In genomic region chr1:26125946-26126320, GRCh38 we compare ENCODE assay signal across 1 cellular context.
TF ChIP-seq lines count a peak whose summit lies in the region.

No MANE protein-coding gene starts in this region.

TF ChIP-seq in K562, 482 proteins besides CTCF, POLR2A, EP300 and RAD21 (continued from another document and continues in another):
- TF ChIP-seq, protein P1, sequence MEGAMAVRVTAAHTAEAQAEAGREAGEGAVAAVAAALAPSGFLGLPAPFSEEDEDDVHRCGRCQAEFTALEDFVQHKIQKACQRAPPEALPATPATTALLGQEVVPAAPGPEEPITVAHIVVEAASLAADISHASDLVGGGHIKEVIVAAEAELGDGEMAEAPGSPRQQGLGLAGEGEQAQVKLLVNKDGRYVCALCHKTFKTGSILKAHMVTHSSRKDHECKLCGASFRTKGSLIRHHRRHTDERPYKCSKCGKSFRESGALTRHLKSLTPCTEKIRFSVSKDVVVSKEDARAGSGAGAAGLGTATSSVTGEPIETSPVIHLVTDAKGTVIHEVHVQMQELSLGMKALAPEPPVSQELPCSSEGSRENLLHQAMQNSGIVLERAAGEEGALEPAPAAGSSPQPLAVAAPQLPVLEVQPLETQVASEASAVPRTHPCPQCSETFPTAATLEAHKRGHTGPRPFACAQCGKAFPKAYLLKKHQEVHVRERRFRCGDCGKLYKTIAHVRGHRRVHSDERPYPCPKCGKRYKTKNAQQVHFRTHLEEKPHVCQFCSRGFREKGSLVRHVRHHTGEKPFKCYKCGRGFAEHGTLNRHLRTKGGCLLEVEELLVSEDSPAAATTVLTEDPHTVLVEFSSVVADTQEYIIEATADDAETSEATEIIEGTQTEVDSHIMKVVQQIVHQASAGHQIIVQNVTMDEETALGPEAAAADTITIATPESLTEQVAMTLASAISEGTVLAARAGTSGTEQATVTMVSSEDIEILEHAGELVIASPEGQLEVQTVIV (CRISPR knock-in tag; IDR thresholded peaks at IDR 0.05; ENCODE audit: borderline replicate concordance): 0 out of 2 replicates have a peak, but pooled peaks have one; percentile 56
- no peak for TF ChIP-seq CEBPB (tag; IDR thresholded peaks at IDR 0.05)
- no peak for TF ChIP-seq ZNF76 (CRISPR knock-in tag; IDR thresholded peaks at IDR 0.05; ENCODE audit: borderline replicate concordance)
- TF ChIP-seq SRSF7 (optimal IDR thresholded peaks at IDR 0.05; ENCODE audit: low read depth, low read length): no peak
- TF ChIP-seq ZNF384 (IDR thresholded peaks at IDR 0.05; ENCODE audit: low read depth, low read length): no peak
- TF ChIP-seq BRF1 (IDR thresholded peaks at IDR 0.05; ENCODE audit: borderline replicate concordance, extremely low read depth, insufficient read length): no peak
- no peak for TF ChIP-seq TEAD4 (IDR thresholded peaks at IDR 0.05; ENCODE audit: low read length)
- no peak for TF ChIP-seq TEAD4 (CRISPR knock-in tag; IDR thresholded peaks at IDR 0.05; ENCODE audit: borderline replicate concordance)
- no peak for TF ChIP-seq ZNF280B (CRISPR knock-in tag; IDR thresholded peaks at IDR 0.05)
- no peak for TF ChIP-seq BACH1 (tag; IDR thresholded peaks at IDR 0.05)
- no peak for TF ChIP-seq TSC22D4 (tag; IDR thresholded peaks at IDR 0.05)
- no peak for TF ChIP-seq CHD2 (IDR thresholded peaks at IDR 0.05; ENCODE audit: low read depth, low read length)
- no peak for TF ChIP-seq NUFIP1 (IDR thresholded peaks at IDR 0.05; ENCODE audit: partially characterized antibody)
- no peak for TF ChIP-seq PHF8 (IDR thresholded peaks at IDR 0.05; ENCODE audit: borderline replicate concordance, low read length)
- TF ChIP-seq L3MBTL2 (IDR thresholded peaks at IDR 0.05): no peak
- no peak for TF ChIP-seq TEAD2 (tag; IDR thresholded peaks at IDR 0.05)
- TF ChIP-seq GTF2E2 (tag; IDR thresholded peaks at IDR 0.05): no peak; the same call in 1 of the 2 replicates
- no peak for TF ChIP-seq CSDE1 (IDR thresholded peaks at IDR 0.05)
- no peak for TF ChIP-seq PHTF2 (CRISPR knock-in tag; IDR thresholded peaks at IDR 0.05)
- TF ChIP-seq MAZ (CRISPR knock-in tag; conservative IDR thresholded peaks at IDR 0.05 in 1 of 2, IDR thresholded peaks at IDR 0.05 in 1 of 2): no peak; a peak in 1 of 4 replicates
- peak in 1 of 2 experiments; percentile 35; a peak in 1 of 4 replicates for TF ChIP-seq SIN3A (IDR thresholded peaks at IDR 0.05; ENCODE audit: borderline replicate concordance in 2 of 2, control insufficient read depth in 1 of 2, low read depth in 2 of 2, low read length in 2 of 2)
- TF ChIP-seq JUN (IDR thresholded peaks at IDR 0.05; ENCODE audit: borderline replicate concordance, low read depth, low read length): no peak
- no peak for TF ChIP-seq JUN (CRISPR knock-in tag; IDR thresholded peaks at IDR 0.05; ENCODE audit: borderline replicate concordance)
- peak; percentile 57; the same call in 1 of the 2 replicates for TF ChIP-seq DDX20 (tag; IDR thresholded peaks at IDR 0.05; ENCODE audit: low read depth)
- TF ChIP-seq BRD9 (IDR thresholded peaks at IDR 0.05; ENCODE audit: low read depth, partially characterized antibody): peak; percentile 97
- TF ChIP-seq MTA1 (IDR thresholded peaks at IDR 0.05; ENCODE audit: borderline replicate concordance): no peak
- TF ChIP-seq STAT5B (CRISPR knock-in tag; IDR thresholded peaks at IDR 0.05): no peak
- no peak for TF ChIP-seq JUND (IDR thresholded peaks at IDR 0.05; ENCODE audit: borderline replicate concordance, low read depth, low read length)
- no peak for TF ChIP-seq JUND (tag; IDR thresholded peaks at IDR 0.05; ENCODE audit: borderline replicate concordance, low read depth, low read length)
- no peak for TF ChIP-seq ZNF507 (tag; conservative IDR thresholded peaks at IDR 0.05)
- TF ChIP-seq, protein P2, sequence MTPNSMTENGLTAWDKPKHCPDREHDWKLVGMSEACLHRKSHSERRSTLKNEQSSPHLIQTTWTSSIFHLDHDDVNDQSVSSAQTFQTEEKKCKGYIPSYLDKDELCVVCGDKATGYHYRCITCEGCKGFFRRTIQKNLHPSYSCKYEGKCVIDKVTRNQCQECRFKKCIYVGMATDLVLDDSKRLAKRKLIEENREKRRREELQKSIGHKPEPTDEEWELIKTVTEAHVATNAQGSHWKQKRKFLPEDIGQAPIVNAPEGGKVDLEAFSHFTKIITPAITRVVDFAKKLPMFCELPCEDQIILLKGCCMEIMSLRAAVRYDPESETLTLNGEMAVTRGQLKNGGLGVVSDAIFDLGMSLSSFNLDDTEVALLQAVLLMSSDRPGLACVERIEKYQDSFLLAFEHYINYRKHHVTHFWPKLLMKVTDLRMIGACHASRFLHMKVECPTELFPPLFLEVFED (CRISPR knock-in tag; conservative IDR thresholded peaks at IDR 0.05): no peak
- no peak for TF ChIP-seq CHD4 (IDR thresholded peaks at IDR 0.05; ENCODE audit: insufficient read depth, insufficient replicate concordance, low read depth, low read length, poor library complexity, severe bottlenecking)
- no peak for TF ChIP-seq AFF1 (IDR thresholded peaks at IDR 0.05; ENCODE audit: low read depth in 1 of 2, partially characterized antibody in 2 of 2)
- TF ChIP-seq ZNF77 (CRISPR knock-in tag; IDR thresholded peaks at IDR 0.05): peak; percentile 18; the same call in 1 of the 2 replicates
- TF ChIP-seq ZNF280A (IDR thresholded peaks at IDR 0.05; ENCODE audit: low read depth, partially characterized antibody): no peak
- TF ChIP-seq ELF2 (CRISPR knock-in tag; IDR thresholded peaks at IDR 0.05): peak; percentile 23; the same call in 1 of the 2 replicates
- no peak for TF ChIP-seq NR2F6 (CRISPR knock-in tag; IDR thresholded peaks at IDR 0.05)
- no peak for TF ChIP-seq FOXK2 (conservative IDR thresholded peaks at IDR 0.05 in 1 of 2, IDR thresholded peaks at IDR 0.05 in 1 of 2; ENCODE audit: low read depth in 2 of 2)
- TF ChIP-seq, protein P3, sequence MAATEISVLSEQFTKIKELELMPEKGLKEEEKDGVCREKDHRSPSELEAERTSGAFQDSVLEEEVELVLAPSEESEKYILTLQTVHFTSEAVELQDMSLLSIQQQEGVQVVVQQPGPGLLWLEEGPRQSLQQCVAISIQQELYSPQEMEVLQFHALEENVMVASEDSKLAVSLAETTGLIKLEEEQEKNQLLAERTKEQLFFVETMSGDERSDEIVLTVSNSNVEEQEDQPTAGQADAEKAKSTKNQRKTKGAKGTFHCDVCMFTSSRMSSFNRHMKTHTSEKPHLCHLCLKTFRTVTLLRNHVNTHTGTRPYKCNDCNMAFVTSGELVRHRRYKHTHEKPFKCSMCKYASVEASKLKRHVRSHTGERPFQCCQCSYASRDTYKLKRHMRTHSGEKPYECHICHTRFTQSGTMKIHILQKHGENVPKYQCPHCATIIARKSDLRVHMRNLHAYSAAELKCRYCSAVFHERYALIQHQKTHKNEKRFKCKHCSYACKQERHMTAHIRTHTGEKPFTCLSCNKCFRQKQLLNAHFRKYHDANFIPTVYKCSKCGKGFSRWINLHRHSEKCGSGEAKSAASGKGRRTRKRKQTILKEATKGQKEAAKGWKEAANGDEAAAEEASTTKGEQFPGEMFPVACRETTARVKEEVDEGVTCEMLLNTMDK (IDR thresholded peaks at IDR 0.05; ENCODE audit: borderline replicate concordance, insufficient read depth, low read depth, low read length, poor library complexity, severe bottlenecking): no peak
- no peak for TF ChIP-seq HDAC2 (IDR thresholded peaks at IDR 0.05)
- TF ChIP-seq ZNF41 (CRISPR knock-in tag; conservative IDR thresholded peaks at IDR 0.05): no peak
- TF ChIP-seq ZNF347 (CRISPR knock-in tag; IDR thresholded peaks at IDR 0.05; ENCODE audit: low read depth): no peak
- TF ChIP-seq BCLAF1 (IDR thresholded peaks at IDR 0.05; ENCODE audit: borderline replicate concordance in 1 of 2, control insufficient read depth in 1 of 2, low read depth in 2 of 2, low read length in 1 of 2): no peak
- peak; percentile 19; the same call in 1 of the 2 replicates for TF ChIP-seq HSF4 (CRISPR knock-in tag; IDR thresholded peaks at IDR 0.05; ENCODE audit: borderline replicate concordance)
- TF ChIP-seq, protein P4, sequence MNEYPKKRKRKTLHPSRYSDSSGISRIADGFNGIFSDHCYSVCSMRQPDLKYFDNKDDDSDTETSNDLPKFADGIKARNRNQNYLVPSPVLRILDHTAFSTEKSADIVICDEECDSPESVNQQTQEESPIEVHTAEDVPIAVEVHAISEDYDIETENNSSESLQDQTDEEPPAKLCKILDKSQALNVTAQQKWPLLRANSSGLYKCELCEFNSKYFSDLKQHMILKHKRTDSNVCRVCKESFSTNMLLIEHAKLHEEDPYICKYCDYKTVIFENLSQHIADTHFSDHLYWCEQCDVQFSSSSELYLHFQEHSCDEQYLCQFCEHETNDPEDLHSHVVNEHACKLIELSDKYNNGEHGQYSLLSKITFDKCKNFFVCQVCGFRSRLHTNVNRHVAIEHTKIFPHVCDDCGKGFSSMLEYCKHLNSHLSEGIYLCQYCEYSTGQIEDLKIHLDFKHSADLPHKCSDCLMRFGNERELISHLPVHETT (CRISPR knock-in tag; conservative IDR thresholded peaks at IDR 0.05 in 1 of 2, IDR thresholded peaks at IDR 0.05 in 1 of 2): no peak; a peak in 2 of 4 replicates
- no peak for TF ChIP-seq HMGXB4 (CRISPR knock-in tag; IDR thresholded peaks at IDR 0.05)
